In genomic region chr6:127266178-127266891, GRCh38 we compare ENCODE assay signal across 8 cellular contexts. TPM values are rescaled to one million over a fixed set of nuclear protein-coding genes. Genes with fewer than 3 reads are reported as not detected.
DNase-seq lines count a peak whose midpoint lies in the region; ATAC-seq and TF ChIP-seq lines count a peak whose summit lies in the region.

RNF146 (plus strand) TSS chr6:127266864; CDS start chr6:127280339, 13,475 bp downstream.

- POLR2A ChIA-PET in activated CD4-positive, alpha-beta memory T cell treated with anti-CD3 and anti-CD28 coated beads for 36 hours (lab: Charles Lee), result interaction anchor here (0.6 to 1.7 kb wide), 7 partner anchors 24 to 1396 kb away, joined by 3 to 12 read pairs (median 4); partner anchors contain the start of genes ECHDC1 and TRMT11

- no peaks in the 10 kb centered on the region for H3K36me3 ChIP-seq in lower lobe of right lung

- intact Hi-C loops in activated CD4-positive, alpha-beta memory T cell treated with anti-CD3 and anti-CD28 coated beads for 36 hours (cut with micrococcal nuclease), result loop anchor here (1.0 to 5.0 kb wide), 6 partner anchors 77 to 1484 kb away; partner anchors contain the start of genes ECHDC1 and TRMT11
- intact Hi-C loops in lower lobe of right lung (cut with DNase I), result no loop called here

- H3K27me3 ChIP-seq in lower lobe of right lung (ENCODE audit: low read depth), result no peaks in the 10 kb centered on the region

- peak within 1 kb of the TSS; percentile 99 for H3K27ac ChIP-seq in lower lobe of right lung

- no peaks in the 10 kb centered on the region for H3K9me3 Mint-ChIP-seq in activated CD4-positive, alpha-beta memory T cell treated with anti-CD3 and anti-CD28 coated beads for 36 hours

- TF ChIP-seq CTCF in lower lobe of right lung (IDR thresholded peaks at IDR 0.05), result peak; percentile 63

- CTCF ChIA-PET in activated CD4-positive, alpha-beta memory T cell treated with anti-CD3 and anti-CD28 coated beads for 36 hours (lab: Charles Lee), result interaction anchor here (0.5 to 4.2 kb wide), 27 partner anchors 10 to 1476 kb away, joined by 3 to 41 read pairs (median 4); partner anchors contain the start of genes ECHDC1, MTCL3 and NCOA7

- H3K4me3 ChIP-seq in lower lobe of right lung, result peak within 1 kb of the TSS; percentile 83

- peaks cover 38% of the 10 kb centered on the region for H3K4me1 ChIP-seq in lower lobe of right lung

- ATAC-seq in GM19395 (IDR thresholded peaks at IDR 0.05; ENCODE audit: unreplicated experiment), result peak; percentile 80
- ATAC-seq in HG03558 (IDR thresholded peaks at IDR 0.05; ENCODE audit: extremely low read depth, unreplicated experiment), result peak; percentile 53
- peak; percentile 96 to 97 for ATAC-seq in lower lobe of right lung

- DNase-seq in CD1c-positive myeloid dendritic cell (ENCODE audit: extremely low spot score) (peak; percentile 88), NCI-H69 (lab: John Stamatoyannopoulos, UW) (peak; percentile 95), lower lobe of right lung (peak; percentile 89)
- peak; percentile 77 for DNase-seq in activated CD4-positive, alpha-beta memory T cell treated with anti-CD3 and anti-CD28 coated beads for 36 hours
- peak; percentile 57 for DNase-seq in effector CD4-positive, alpha-beta T cell
- peak; percentile 10 to 58 (median 36) for DNase-seq in stimulated activated CD4-positive, alpha-beta T cell treated with anti-CD3 and anti-CD28 coated beads, TNF-alpha, amount 100 ng/mL, for 1 hour (ENCODE audit: low read depth in 3 of 3, low spot score in 1 of 3)

- H3K4me3 Mint-ChIP-seq in activated CD4-positive, alpha-beta memory T cell treated with anti-CD3 and anti-CD28 coated beads for 36 hours, result peak within 1 kb of the TSS; percentile 93

- H3K27ac Mint-ChIP-seq in activated CD4-positive, alpha-beta memory T cell treated with anti-CD3 and anti-CD28 coated beads for 36 hours, result peak within 1 kb of the TSS; percentile 97

- H3K36me3 Mint-ChIP-seq in activated CD4-positive, alpha-beta memory T cell treated with anti-CD3 and anti-CD28 coated beads for 36 hours, result peaks cover 2% of the 10 kb centered on the region

- H3K4me1 Mint-ChIP-seq in activated CD4-positive, alpha-beta memory T cell treated with anti-CD3 and anti-CD28 coated beads for 36 hours (ENCODE audit: low read depth), result peaks cover 32% of the 10 kb centered on the region

- peaks cover 1% of the 10 kb centered on the region for H3K27me3 Mint-ChIP-seq in activated CD4-positive, alpha-beta memory T cell treated with anti-CD3 and anti-CD28 coated beads for 36 hours

- no peaks in the 10 kb centered on the region for H3K9me3 ChIP-seq in lower lobe of right lung

RNA-seq across cellular contexts. Expression of gene RNF146, which starts in this region (rescaled TPM):
- total RNA-seq in activated CD4-positive, alpha-beta memory T cell treated with anti-CD3 and anti-CD28 coated beads for 36 hours, result 10 to 100 TPM; 15.4 to 20.3 TPM
- 61.7 TPM for total RNA-seq in lower lobe of right lung

Comparison
In these comparisons a context has a peak if more than half of its experiments do, and no peak if none do; other contexts are left out.
1. Peak in every context shown above with its lines: DNase-seq, ATAC-seq, H3K4me3 ChIP-seq and H3K27ac ChIP-seq.
2. DNase-seq: peak in every context shown above with its lines; median percentile 95 in NCI-H69; 89 in lower lobe of right lung; 88 in CD1c-positive myeloid dendritic cell; 77 in activated CD4-positive, alpha-beta memory T cell treated with anti-CD3 and anti-CD28 coated beads for 36 hours; 57 in effector CD4-positive, alpha-beta T cell; 36 in stimulated activated CD4-positive, alpha-beta T cell treated with anti-CD3 and anti-CD28 coated beads, TNF-alpha, amount 100 ng/mL, for 1 hour.